Comparison of ENCODE assay signal across 1 cellular context in genomic region chr16:86457621-86458456, GRCh38.
TF ChIP-seq lines count a peak whose summit lies in the region.

No MANE protein-coding gene starts in this region.

TF ChIP-seq in GM23338, 12 proteins besides CTCF, POLR2A, EP300 and RAD21:
- TF ChIP-seq, protein P1, sequence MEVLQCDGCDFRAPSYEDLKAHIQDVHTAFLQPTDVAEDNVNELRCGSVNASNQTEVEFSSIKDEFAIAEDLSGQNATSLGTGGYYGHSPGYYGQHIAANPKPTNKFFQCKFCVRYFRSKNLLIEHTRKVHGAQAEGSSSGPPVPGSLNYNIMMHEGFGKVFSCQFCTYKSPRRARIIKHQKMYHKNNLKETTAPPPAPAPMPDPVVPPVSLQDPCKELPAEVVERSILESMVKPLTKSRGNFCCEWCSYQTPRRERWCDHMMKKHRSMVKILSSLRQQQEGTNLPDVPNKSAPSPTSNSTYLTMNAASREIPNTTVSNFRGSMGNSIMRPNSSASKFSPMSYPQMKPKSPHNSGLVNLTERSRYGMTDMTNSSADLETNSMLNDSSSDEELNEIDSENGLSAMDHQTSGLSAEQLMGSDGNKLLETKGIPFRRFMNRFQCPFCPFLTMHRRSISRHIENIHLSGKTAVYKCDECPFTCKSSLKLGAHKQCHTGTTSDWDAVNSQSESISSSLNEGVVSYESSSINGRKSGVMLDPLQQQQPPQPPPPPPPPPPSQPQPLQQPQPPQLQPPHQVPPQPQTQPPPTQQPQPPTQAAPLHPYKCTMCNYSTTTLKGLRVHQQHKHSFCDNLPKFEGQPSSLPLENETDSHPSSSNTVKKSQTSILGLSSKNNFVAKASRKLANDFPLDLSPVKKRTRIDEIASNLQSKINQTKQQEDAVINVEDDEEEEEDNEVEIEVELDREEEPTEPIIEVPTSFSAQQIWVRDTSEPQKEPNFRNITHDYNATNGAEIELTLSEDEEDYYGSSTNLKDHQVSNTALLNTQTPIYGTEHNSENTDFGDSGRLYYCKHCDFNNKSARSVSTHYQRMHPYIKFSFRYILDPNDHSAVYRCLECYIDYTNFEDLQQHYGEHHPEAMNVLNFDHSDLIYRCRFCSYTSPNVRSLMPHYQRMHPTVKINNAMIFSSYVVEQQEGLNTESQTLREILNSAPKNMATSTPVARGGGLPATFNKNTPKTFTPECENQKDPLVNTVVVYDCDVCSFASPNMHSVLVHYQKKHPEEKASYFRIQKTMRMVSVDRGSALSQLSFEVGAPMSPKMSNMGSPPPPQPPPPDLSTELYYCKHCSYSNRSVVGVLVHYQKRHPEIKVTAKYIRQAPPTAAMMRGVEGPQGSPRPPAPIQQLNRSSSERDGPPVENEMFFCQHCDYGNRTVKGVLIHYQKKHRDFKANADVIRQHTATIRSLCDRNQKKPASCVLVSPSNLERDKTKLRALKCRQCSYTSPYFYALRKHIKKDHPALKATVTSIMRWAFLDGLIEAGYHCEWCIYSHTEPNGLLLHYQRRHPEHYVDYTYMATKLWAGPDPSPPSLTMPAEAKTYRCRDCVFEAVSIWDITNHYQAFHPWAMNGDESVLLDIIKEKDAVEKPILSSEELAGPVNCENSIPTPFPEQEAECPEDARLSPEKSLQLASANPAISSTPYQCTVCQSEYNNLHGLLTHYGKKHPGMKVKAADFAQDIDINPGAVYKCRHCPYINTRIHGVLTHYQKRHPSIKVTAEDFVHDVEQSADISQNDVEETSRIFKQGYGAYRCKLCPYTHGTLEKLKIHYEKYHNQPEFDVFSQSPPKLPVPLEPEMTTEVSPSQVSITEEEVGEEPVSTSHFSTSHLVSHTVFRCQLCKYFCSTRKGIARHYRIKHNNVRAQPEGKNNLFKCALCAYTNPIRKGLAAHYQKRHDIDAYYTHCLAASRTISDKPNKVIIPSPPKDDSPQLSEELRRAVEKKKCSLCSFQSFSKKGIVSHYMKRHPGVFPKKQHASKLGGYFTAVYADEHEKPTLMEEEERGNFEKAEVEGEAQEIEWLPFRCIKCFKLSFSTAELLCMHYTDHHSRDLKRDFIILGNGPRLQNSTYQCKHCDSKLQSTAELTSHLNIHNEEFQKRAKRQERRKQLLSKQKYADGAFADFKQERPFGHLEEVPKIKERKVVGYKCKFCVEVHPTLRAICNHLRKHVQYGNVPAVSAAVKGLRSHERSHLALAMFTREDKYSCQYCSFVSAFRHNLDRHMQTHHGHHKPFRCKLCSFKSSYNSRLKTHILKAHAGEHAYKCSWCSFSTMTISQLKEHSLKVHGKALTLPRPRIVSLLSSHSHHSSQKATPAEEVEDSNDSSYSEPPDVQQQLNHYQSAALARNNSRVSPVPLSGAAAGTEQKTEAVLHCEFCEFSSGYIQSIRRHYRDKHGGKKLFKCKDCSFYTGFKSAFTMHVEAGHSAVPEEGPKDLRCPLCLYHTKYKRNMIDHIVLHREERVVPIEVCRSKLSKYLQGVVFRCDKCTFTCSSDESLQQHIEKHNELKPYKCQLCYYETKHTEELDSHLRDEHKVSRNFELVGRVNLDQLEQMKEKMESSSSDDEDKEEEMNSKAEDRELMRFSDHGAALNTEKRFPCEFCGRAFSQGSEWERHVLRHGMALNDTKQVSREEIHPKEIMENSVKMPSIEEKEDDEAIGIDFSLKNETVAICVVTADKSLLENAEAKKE (CRISPR knock-in tag; IDR thresholded peaks at IDR 0.05), result no peak
- TF ChIP-seq, protein P2, sequence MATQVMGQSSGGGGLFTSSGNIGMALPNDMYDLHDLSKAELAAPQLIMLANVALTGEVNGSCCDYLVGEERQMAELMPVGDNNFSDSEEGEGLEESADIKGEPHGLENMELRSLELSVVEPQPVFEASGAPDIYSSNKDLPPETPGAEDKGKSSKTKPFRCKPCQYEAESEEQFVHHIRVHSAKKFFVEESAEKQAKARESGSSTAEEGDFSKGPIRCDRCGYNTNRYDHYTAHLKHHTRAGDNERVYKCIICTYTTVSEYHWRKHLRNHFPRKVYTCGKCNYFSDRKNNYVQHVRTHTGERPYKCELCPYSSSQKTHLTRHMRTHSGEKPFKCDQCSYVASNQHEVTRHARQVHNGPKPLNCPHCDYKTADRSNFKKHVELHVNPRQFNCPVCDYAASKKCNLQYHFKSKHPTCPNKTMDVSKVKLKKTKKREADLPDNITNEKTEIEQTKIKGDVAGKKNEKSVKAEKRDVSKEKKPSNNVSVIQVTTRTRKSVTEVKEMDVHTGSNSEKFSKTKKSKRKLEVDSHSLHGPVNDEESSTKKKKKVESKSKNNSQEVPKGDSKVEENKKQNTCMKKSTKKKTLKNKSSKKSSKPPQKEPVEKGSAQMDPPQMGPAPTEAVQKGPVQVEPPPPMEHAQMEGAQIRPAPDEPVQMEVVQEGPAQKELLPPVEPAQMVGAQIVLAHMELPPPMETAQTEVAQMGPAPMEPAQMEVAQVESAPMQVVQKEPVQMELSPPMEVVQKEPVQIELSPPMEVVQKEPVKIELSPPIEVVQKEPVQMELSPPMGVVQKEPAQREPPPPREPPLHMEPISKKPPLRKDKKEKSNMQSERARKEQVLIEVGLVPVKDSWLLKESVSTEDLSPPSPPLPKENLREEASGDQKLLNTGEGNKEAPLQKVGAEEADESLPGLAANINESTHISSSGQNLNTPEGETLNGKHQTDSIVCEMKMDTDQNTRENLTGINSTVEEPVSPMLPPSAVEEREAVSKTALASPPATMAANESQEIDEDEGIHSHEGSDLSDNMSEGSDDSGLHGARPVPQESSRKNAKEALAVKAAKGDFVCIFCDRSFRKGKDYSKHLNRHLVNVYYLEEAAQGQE (IDR thresholded peaks at IDR 0.05; ENCODE audit: unreplicated experiment), result no peak
- TF ChIP-seq ZNF114 (CRISPR knock-in tag; IDR thresholded peaks at IDR 0.05) (no peak), POLR2AphosphoS5 (IDR thresholded peaks at IDR 0.05; ENCODE audit: low read depth) (no peak), ZNF331 (CRISPR knock-in tag; IDR thresholded peaks at IDR 0.05; ENCODE audit: low read depth) (no peak), NANOG (IDR thresholded peaks at IDR 0.05; ENCODE audit: borderline replicate concordance) (no peak), ETS1 (IDR thresholded peaks at IDR 0.05) (no peak), EZH2 (IDR thresholded peaks at IDR 0.05; ENCODE audit: low read depth, unreplicated experiment) (no peak), CREB1 (CRISPR knock-in tag; IDR thresholded peaks at IDR 0.05; ENCODE audit: low read depth) (no peak), EZH2phosphoT487 (IDR thresholded peaks at IDR 0.05; ENCODE audit: unreplicated experiment) (no peak), STAT1 (IDR thresholded peaks at IDR 0.05; ENCODE audit: unreplicated experiment) (no peak), JUNB (IDR thresholded peaks at IDR 0.05; ENCODE audit: unreplicated experiment) (no peak)
